In genomic region chr2:115825912-115826311, GRCh38 we compare ENCODE assay signal across 25 cellular contexts.
"Had no signal": no experiment of that assay in that cellular context is flagged by ENCODE, and none has a peak within 500 bp of the region (broad histone marks: within the 10 kb centered on the region; RNA-seq: fewer than 3 reads in every experiment).

No MANE protein-coding gene starts in this region.

- H3K9me3 ChIP-seq: colonic mucosa, esophagus muscularis mucosa, esophagus squamous epithelium, gastrocnemius medialis, gastroesophageal sphincter had no signal

- DNase-seq: colonic mucosa; cortex of kidney; dermis blood vessel endothelial cell; dorsolateral prefrontal cortex; effector CD4-positive, alpha-beta T cell; effector CD8-positive, alpha-beta T cell; effector memory CD4-positive, alpha-beta T cell; effector memory CD8-positive, alpha-beta T cell; endodermal cell; erythroblast; esophagus squamous epithelium; foreskin fibroblast; foreskin keratinocyte; foreskin melanocyte; gastrocnemius medialis; glutamatergic neuron; head of caudate nucleus; heart left ventricle; heart right ventricle had no signal

- H3K27ac Mint-ChIP-seq: dendritic cell treated with granulocyte-macrophage colony-stimulating factor and Interleukin-4, amounts not matched to agents 40 ng/mL and 50 ng/mL, for 4 days; effector memory CD8-positive, alpha-beta T cell; endodermal cell had no signal

- H3K9me3 Mint-ChIP-seq: endodermal cell had no signal

- H3K27me3 ChIP-seq: colonic mucosa, dorsolateral prefrontal cortex, esophagus muscularis mucosa, esophagus squamous epithelium, foreskin keratinocyte, gastrocnemius medialis, gastroesophageal sphincter, heart left ventricle, heart right ventricle had no signal

- H3K4me3 Mint-ChIP-seq: dendritic cell treated with granulocyte-macrophage colony-stimulating factor and Interleukin-4, amounts not matched to agents 40 ng/mL and 50 ng/mL, for 4 days; effector memory CD8-positive, alpha-beta T cell; endodermal cell had no signal

- H3K4me1 Mint-ChIP-seq: endodermal cell had no signal

- ATAC-seq: effector memory CD8-positive, alpha-beta T cell; esophagus mucosa; foreskin keratinocyte; gastrocnemius medialis; gastroesophageal sphincter; heart left ventricle; heart right ventricle had no signal

- H3K4me3 ChIP-seq: colonic mucosa, coronary artery, dorsolateral prefrontal cortex, esophagus muscularis mucosa, esophagus squamous epithelium, gastrocnemius medialis, gastroesophageal sphincter, heart left ventricle, heart right ventricle had no signal

- H3K27me3 Mint-ChIP-seq: dendritic cell treated with granulocyte-macrophage colony-stimulating factor and Interleukin-4, amounts not matched to agents 40 ng/mL and 50 ng/mL, for 4 days; effector memory CD8-positive, alpha-beta T cell had no signal

- H3K4me1 ChIP-seq: colonic mucosa, esophagus muscularis mucosa, esophagus squamous epithelium, foreskin keratinocyte, gastrocnemius medialis, gastroesophageal sphincter, heart left ventricle, heart right ventricle had no signal

- H3K36me3 ChIP-seq: colonic mucosa, esophagus muscularis mucosa, esophagus squamous epithelium, gastrocnemius medialis, gastroesophageal sphincter, heart left ventricle, heart right ventricle had no signal

- H3K27ac ChIP-seq: colonic mucosa, coronary artery, dorsolateral prefrontal cortex, epithelial cell of prostate, esophagus muscularis mucosa, esophagus squamous epithelium, foreskin keratinocyte, gastrocnemius medialis, gastroesophageal sphincter, heart left ventricle, heart right ventricle had no signal
